8 cellular contexts compared by ENCODE assay signal in genomic region chr19:41327499-41328156, GRCh38. TPM values are rescaled to one million over a fixed set of nuclear protein-coding genes. Genes with fewer than 3 reads are reported as not detected.
DNase-seq lines count a peak whose midpoint lies in the region; TF ChIP-seq lines count a peak whose summit lies in the region.

No MANE protein-coding gene starts in this region.

- H3K27me3 ChIP-seq in dorsolateral prefrontal cortex: peaks cover 0 to 12% (median 0%) of the 10 kb centered on the region in 45 donors

- H3K4me3 ChIP-seq in dorsolateral prefrontal cortex: peak overlapping the region in 27 of 59 donors; percentile 1 to 56 (median 20)

- H3K4me3 Mint-ChIP-seq in activated CD4-positive, alpha-beta T cell treated with anti-CD3 and anti-CD28 coated beads, Interleukin-2, amount 10 ng/mL, durations not matched to agents 24 days and 14 days: peak overlapping the region; percentile 91

- TF ChIP-seq CTCF in GM20000 (IDR thresholded peaks at IDR 0.05; ENCODE audit: extremely low read depth, missing control alignments): no peak
- no peak for TF ChIP-seq CTCF in dorsolateral prefrontal cortex (IDR thresholded peaks at IDR 0.05 in 54 of 56, conservative IDR thresholded peaks at IDR 0.05 in 2 of 56; ENCODE audit: low read depth in 1 of 56, partially characterized antibody in 56 of 56)

- intact Hi-C loops in activated CD4-positive, alpha-beta T cell treated with anti-CD3 and anti-CD28 coated beads, Interleukin-2, amount 10 ng/mL, durations not matched to agents 24 days and 14 days (cut with micrococcal nuclease): loop anchor here (1.0 kb wide), 3 partner anchors 17 to 64 kb away; partner anchors contain the start of gene CCDC97
- intact Hi-C loops in dorsolateral prefrontal cortex (cut with DNase I): no loop called here

- peaks cover 64% of the 10 kb centered on the region for H3K4me1 Mint-ChIP-seq in activated CD4-positive, alpha-beta T cell treated with anti-CD3 and anti-CD28 coated beads, Interleukin-2, amount 10 ng/mL, durations not matched to agents 24 days and 14 days

- H3K27ac Mint-ChIP-seq in activated CD4-positive, alpha-beta T cell treated with anti-CD3 and anti-CD28 coated beads, Interleukin-2, amount 10 ng/mL, durations not matched to agents 24 days and 14 days: peak overlapping the region; percentile 98

- DNase-seq in CMK (ENCODE audit: low read depth) (peak; percentile 95), GM20000 (ENCODE audit: low spot score) (peak; percentile 92), KBM-7 (peak; percentile 87), dorsolateral prefrontal cortex (peak in 1 of 10 donors; percentile 27), mucosa of gallbladder (ENCODE audit: low spot score) (peak; percentile 68), ecto neural progenitor cell (ENCODE audit: low spot score) (no peak)
- peak; percentile 90 for DNase-seq in activated CD4-positive, alpha-beta T cell treated with anti-CD3 and anti-CD28 coated beads, Interleukin-2, amount 10 ng/mL, durations not matched to agents 24 days and 14 days
- peak; percentile 76 for DNase-seq in stimulated activated CD8-positive, alpha-beta memory T cell treated with anti-CD3 and anti-CD28 coated beads, Interleukin-7, amount 100 ng/mL, for 24 hours (ENCODE audit: low read depth)

- peak overlapping the region in 57 of 59 donors; percentile 33 to 94 (median 85) for H3K27ac ChIP-seq in dorsolateral prefrontal cortex

- no peaks in the 10 kb centered on the region for H3K27me3 Mint-ChIP-seq in activated CD4-positive, alpha-beta T cell treated with anti-CD3 and anti-CD28 coated beads, Interleukin-2, amount 10 ng/mL, durations not matched to agents 24 days and 14 days

- peaks cover 69% of the 10 kb centered on the region for H3K36me3 Mint-ChIP-seq in activated CD4-positive, alpha-beta T cell treated with anti-CD3 and anti-CD28 coated beads, Interleukin-2, amount 10 ng/mL, durations not matched to agents 24 days and 14 days (ENCODE audit: low read depth)

- in situ Hi-C loops in KBM-7 (cut with MboI; ENCODE audit: low pct_unique_long_range_greater_than_20kb, low sequenced_read_pairs): no loop called here

- H3K9me3 Mint-ChIP-seq in activated CD4-positive, alpha-beta T cell treated with anti-CD3 and anti-CD28 coated beads, Interleukin-2, amount 10 ng/mL, durations not matched to agents 24 days and 14 days: no peaks in the 10 kb centered on the region

RNA-seq across cellular contexts. Expression of gene CCDC97, which starts 17.7 kb away (rescaled TPM):
- total RNA-seq in activated CD4-positive, alpha-beta T cell treated with anti-CD3 and anti-CD28 coated beads, Interleukin-2, amount 10 ng/mL, durations not matched to agents 24 days and 14 days: 30.4 and 30.7 TPM in 2 replicates
- 10 to 100 TPM; 18.1 to 45.4 (median 26.0) TPM for total RNA-seq in dorsolateral prefrontal cortex
- 26.2 TPM for total RNA-seq in mucosa of gallbladder

RNA-seq across cellular contexts. Expression of gene TGFB1, which starts 26.1 kb away (rescaled TPM):
- total RNA-seq in activated CD4-positive, alpha-beta T cell treated with anti-CD3 and anti-CD28 coated beads, Interleukin-2, amount 10 ng/mL, durations not matched to agents 24 days and 14 days: 125 and 127 TPM in 2 replicates
- 10 to 100 TPM in 104 of 120 experiments, 1 to 10 TPM in 16; 4.3 to 34.6 (median 13.8) TPM for total RNA-seq in dorsolateral prefrontal cortex
- 47.1 TPM for total RNA-seq in mucosa of gallbladder

RNA-seq across cellular contexts. Expression of gene B9D2, which starts 36.3 kb away (rescaled TPM):
- total RNA-seq in activated CD4-positive, alpha-beta T cell treated with anti-CD3 and anti-CD28 coated beads, Interleukin-2, amount 10 ng/mL, durations not matched to agents 24 days and 14 days: 6.3 and 8.6 TPM in 2 replicates
- 10 to 100 TPM in 4 of 120 experiments, 1 to 10 TPM in 116; 3.0 to 12.9 (median 6.6) TPM for total RNA-seq in dorsolateral prefrontal cortex
- total RNA-seq in mucosa of gallbladder: 12.8 TPM

RNA-seq across cellular contexts. Expression of gene TMEM91, which starts 48.7 kb away (rescaled TPM):
- total RNA-seq in activated CD4-positive, alpha-beta T cell treated with anti-CD3 and anti-CD28 coated beads, Interleukin-2, amount 10 ng/mL, durations not matched to agents 24 days and 14 days: 4.2 and 5.8 TPM in 2 replicates
- total RNA-seq in dorsolateral prefrontal cortex (10 to 100 TPM in 118 of 120 experiments, 1 to 10 TPM in 2; 8.6 to 26.9 (median 16.5) TPM), mucosa of gallbladder (8.6 TPM)
